ENCODE assay signal across 13 cellular contexts in genomic region chr1:1758059-1758621, GRCh38. TPM values are rescaled to one million over a fixed set of nuclear protein-coding genes. Genes with fewer than 3 reads are reported as not detected.
DNase-seq lines count a peak whose midpoint lies in the region; ATAC-seq and TF ChIP-seq lines count a peak whose summit lies in the region.
"Had no signal": no experiment of that assay in that cellular context is flagged by ENCODE, and none has a peak within 500 bp of the region (broad histone marks: within the 10 kb centered on the region; RNA-seq: fewer than 3 reads in every experiment).

No MANE protein-coding gene starts in this region.

- POLR2A ChIA-PET in WTC11 (lab: Charles Lee) = no interaction called here

- H3K9me3 Mint-ChIP-seq in Calu3 (ENCODE audit: low read depth, unreplicated experiment) (no peaks in the 10 kb centered on the region), WTC11 (no peaks in the 10 kb centered on the region)
- H3K9me3 Mint-ChIP-seq: IgD-negative memory B cell had no signal

- no peak overlapping the region for H3K4me3 ChIP-seq in left lung
- no peak overlapping the region for H3K4me3 ChIP-seq in prostate gland

- no peak for ATAC-seq in WTC11
- no peak for ATAC-seq in left lung
- ATAC-seq: stimulated activated naive CD8-positive, alpha-beta T cell treated with anti-CD3 and anti-CD28 coated beads, Interleukin-15, Interleukin-2, amounts not matched to agents 100 U/mL and 50 U/mL, for 24 hours had no signal

- no peak for DNase-seq in Calu3
- DNase-seq in WTC11 (ENCODE audit: low spot score) = no peak
- peak in 1 of 2 donors; percentile 75 for DNase-seq in left lung
- DNase-seq in prostate gland (ENCODE audit: low spot score) = no peak
- no peak for DNase-seq in KBM-7
- no peak for DNase-seq in activated gamma-delta T cell treated with Interleukin-2 at 50 U/mL for 16 hours
- DNase-seq in glomerular visceral epithelial cell (ENCODE audit: extremely low spot score) = no peak
- DNase-seq in NCI-H2107 (lab: John Stamatoyannopoulos, UW) = no peak
- DNase-seq: effector CD4-positive, alpha-beta T cell; NCI-H69; stimulated activated CD4-positive, alpha-beta T cell treated with anti-CD3 and anti-CD28 coated beads, Interleukin-4, amount 100 ng/mL, for 4 hours; stimulated activated naive CD8-positive, alpha-beta T cell treated with anti-CD3 and anti-CD28 coated beads, Interleukin-15, Interleukin-2, amounts not matched to agents 100 U/mL and 50 U/mL, for 24 hours had no signal

- H3K36me3 ChIP-seq in left lung (peaks cover 0 to 98% of the 10 kb centered on the region in 2 donors), prostate gland (peaks cover 4 to 21% of the 10 kb centered on the region in 2 donors)

- H3K4me1 Mint-ChIP-seq in Calu3 (ENCODE audit: low read depth, unreplicated experiment) = peaks cover 27% of the 10 kb centered on the region
- no peaks in the 10 kb centered on the region for H3K4me1 Mint-ChIP-seq in WTC11

- H3K4me1 ChIP-seq in left lung = peaks cover 5 to 33% of the 10 kb centered on the region in 2 donors
- peaks cover 17% of the 10 kb centered on the region for H3K4me1 ChIP-seq in prostate gland (replicated peaks)

- no peaks in the 10 kb centered on the region for H3K9me3 ChIP-seq in left lung
- no peaks in the 10 kb centered on the region for H3K9me3 ChIP-seq in prostate gland

- H3K36me3 Mint-ChIP-seq in Calu3 (ENCODE audit: insufficient read depth, unreplicated experiment) (peaks cover 45% of the 10 kb centered on the region), WTC11 (peaks cover 49% of the 10 kb centered on the region)
- H3K36me3 Mint-ChIP-seq: IgD-negative memory B cell had no signal

- no peaks in the 10 kb centered on the region for H3K27me3 Mint-ChIP-seq in Calu3 (ENCODE audit: unreplicated experiment)
- H3K27me3 Mint-ChIP-seq in WTC11 (ENCODE audit: low read depth) = no peaks in the 10 kb centered on the region
- H3K27me3 Mint-ChIP-seq: IgD-negative memory B cell had no signal

- CTCF ChIA-PET in Calu3 (lab: Charles Lee) (interaction anchor here (1.6 kb wide), 1 partner anchor 148 kb away, joined by 4 read pairs; no protein-coding TSS in a partner anchor), WTC11 (lab: Charles Lee) (interaction anchor here (0.9 kb wide), 1 partner anchor 151 kb away, joined by 3 read pairs; no protein-coding TSS in a partner anchor)

- no peak for TF ChIP-seq POLR2A in prostate gland (IDR thresholded peaks at IDR 0.05)

- WGBS in prostate gland = 90% methylated on average over 27 of the region's 27 CpGs

- intact Hi-C loops in Calu3 (cut with micrococcal nuclease; ENCODE audit: unreplicated experiment) = no loop called here
- intact Hi-C loops in left lung (cut with DNase I) = no loop called here
- intact Hi-C loops in prostate gland (cut with DNase I) = loop anchor here (10.0 kb wide), 1 partner anchor 147 kb away; no protein-coding TSS in a partner anchor

- H3K27ac ChIP-seq in left lung (peak overlapping the region; percentile 63 to 71), prostate gland (peak overlapping the region; percentile 80 to 83)

- TSS peak; percentile 79 for BruUV-seq in Calu3 (replicated peaks; lab: Mats Ljungman, UMichigan)

- in situ Hi-C loops in KBM-7 (cut with MboI; ENCODE audit: low pct_unique_long_range_greater_than_20kb, low sequenced_read_pairs) = no loop called here

- H3K27ac Mint-ChIP-seq in Calu3 (ENCODE audit: unreplicated experiment) (peak overlapping the region; percentile 83), WTC11 (peak overlapping the region; percentile 72)

- TF ChIP-seq CTCF in Calu3 (IDR thresholded peaks at IDR 0.05; ENCODE audit: unreplicated experiment) (no peak), WTC11 (IDR thresholded peaks at IDR 0.05) (no peak), left lung (IDR thresholded peaks at IDR 0.05) (no peak), prostate gland (IDR thresholded peaks at IDR 0.05) (no peak)

- peak overlapping the region; percentile 62 for H3K4me3 Mint-ChIP-seq in Calu3 (ENCODE audit: low read depth, unreplicated experiment)
- H3K4me3 Mint-ChIP-seq in WTC11 = no peak overlapping the region
- H3K4me3 Mint-ChIP-seq: IgD-negative memory B cell had no signal

- H3K27me3 ChIP-seq in left lung = no peaks in the 10 kb centered on the region
- no peaks in the 10 kb centered on the region for H3K27me3 ChIP-seq in prostate gland (replicated peaks; ENCODE audit: insufficient read depth)

TF ChIP-seq in WTC11, 78 proteins besides CTCF, POLR2A, EP300 and RAD21:
- no peak for TF ChIP-seq ERG (CRISPR knock-in tag; IDR thresholded peaks at IDR 0.05)

RNA-seq across cellular contexts. Expression of gene NADK, which starts 20.1 kb away (rescaled TPM):
- 92.2 and 103 TPM in 2 replicates for total RNA-seq in Calu3 (2022)
- 106 to 124 TPM (median 119 TPM) in 3 replicates for total RNA-seq in WTC11 (2021)
- total RNA-seq in left lung = 100 to 1,000 TPM in 1 of 2 donors, 10 to 100 TPM in 1; 82.3 to 126 TPM
- total RNA-seq in prostate gland = 10 to 100 TPM; 64.5 to 91.1 TPM

RNA-seq across cellular contexts. Expression of gene CDK11A, which starts 34.0 kb away (rescaled TPM):
- total RNA-seq in Calu3 (2022) (36.2 and 41.7 TPM in 2 replicates), WTC11 (2021) (47.8 to 54.7 TPM (median 52.0 TPM) in 3 replicates), left lung (10 to 100 TPM; 21.1 to 43.2 TPM), prostate gland (10 to 100 TPM; 31.1 to 47.4 TPM)
